ENCODE assay signal across 18 cellular contexts in the genomic region with DNA sequence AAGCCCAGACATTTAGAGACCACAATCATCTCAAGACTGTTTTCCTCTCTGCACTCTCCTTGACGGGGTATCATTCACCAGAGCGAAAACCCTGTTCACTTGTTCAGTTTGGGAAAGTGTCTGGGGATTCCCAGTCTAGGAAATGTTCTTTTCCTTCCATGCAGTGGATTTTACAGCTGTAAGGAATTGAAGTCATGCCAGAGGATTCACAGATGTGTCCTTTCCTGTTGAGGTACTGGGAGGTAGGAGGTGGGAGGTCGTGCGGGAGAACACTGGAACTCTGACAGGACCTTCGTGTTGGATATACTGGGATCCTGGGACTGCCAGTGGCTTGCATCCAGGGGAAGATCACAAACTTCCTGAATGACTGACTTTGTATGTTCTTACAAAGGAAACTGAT.
DNase-seq lines count a peak whose midpoint lies in the region; ATAC-seq, FAIRE-seq and TF ChIP-seq lines count a peak whose summit lies in the region.
"Had no signal": no experiment of that assay in that cellular context is flagged by ENCODE, and none has a peak within 500 bp of the region (broad histone marks: within the 10 kb centered on the region; RNA-seq: fewer than 3 reads in every experiment).

No MANE protein-coding gene starts in this region.

- BruUV-seq in A673 (replicated peaks; lab: Mats Ljungman, UMichigan) = no TSS peak

- H3K4me1 ChIP-seq in A549 (peaks cover 17% of the 10 kb centered on the region), A673 (ENCODE audit: insufficient read depth, low read length, poor library complexity, severe bottlenecking) (peaks cover 20% of the 10 kb centered on the region)
- H3K4me1 ChIP-seq: BE2C had no signal

- no peak overlapping the region for H3K27ac Mint-ChIP-seq in stimulated activated naive CD8-positive, alpha-beta T cell treated with anti-CD3 and anti-CD28 coated beads, Interleukin-15, amount 100 ng/mL, for 72 hours
- H3K27ac Mint-ChIP-seq in stimulated activated naive B cell treated with anti-CD40 and anti-IgM and Interleukin-4, amounts not matched to agents 10 μg/mL and 1 μg/mL and 100 μg/mL, for 72 hours = no peak overlapping the region
- H3K27ac Mint-ChIP-seq: CD14-positive monocyte; CD4-positive, alpha-beta T cell; CD8-positive, alpha-beta memory T cell; GM23338; H9 had no signal

- H3K4me3 ChIP-seq in A549 = no peak overlapping the region
- no peak overlapping the region for H3K4me3 ChIP-seq in A673 (ENCODE audit: low read depth, low read length, poor library complexity, severe bottlenecking)
- H3K4me3 ChIP-seq in fibroblast of mammary gland (ENCODE audit: control insufficient read depth, low read depth, low read length) = no peak overlapping the region
- H3K4me3 ChIP-seq: BLaER1 treated with 17β-estradiol and CSF1 and Interleukin-3, amounts not matched to agents 10 nM and 100 nM; GM12878; GM23338 had no signal

- H3K9me3 ChIP-seq in A549 = peaks cover 4% of the 10 kb centered on the region; the same call in 1 of the 3 replicates
- no peaks in the 10 kb centered on the region for H3K9me3 ChIP-seq in A673 (ENCODE audit: low read depth, low read length, poor library complexity, severe bottlenecking)
- H3K9me3 ChIP-seq: BE2C had no signal

- H3K4me1 Mint-ChIP-seq in stimulated activated naive CD8-positive, alpha-beta T cell treated with anti-CD3 and anti-CD28 coated beads, Interleukin-15, amount 100 ng/mL, for 72 hours = no peaks in the 10 kb centered on the region
- no peaks in the 10 kb centered on the region for H3K4me1 Mint-ChIP-seq in stimulated activated naive B cell treated with anti-CD40 and anti-IgM and Interleukin-4, amounts not matched to agents 10 μg/mL and 1 μg/mL and 100 μg/mL, for 72 hours
- H3K4me1 Mint-ChIP-seq: CD14-positive monocyte; CD8-positive, alpha-beta memory T cell; GM23338; H9 had no signal

- TF ChIP-seq CTCF in A549 (IDR thresholded peaks at IDR 0.05) (no peak), A673 (conservative IDR thresholded peaks at IDR 0.05; ENCODE audit: low read depth, low read length) (no peak), fibroblast of mammary gland (conservative IDR thresholded peaks at IDR 0.05; ENCODE audit: control insufficient read depth, insufficient read depth, low read depth, low read length) (no peak)

- no peaks in the 10 kb centered on the region for H3K36me3 Mint-ChIP-seq in stimulated activated naive B cell treated with anti-CD40 and anti-IgM and Interleukin-4, amounts not matched to agents 10 μg/mL and 1 μg/mL and 100 μg/mL, for 72 hours
- H3K36me3 Mint-ChIP-seq: CD14-positive monocyte; CD8-positive, alpha-beta memory T cell had no signal

- CTCF ChIA-PET in A549 (lab: Yijun Ruan, JAX) = interaction anchor here (0.5 to 1.8 kb wide), 6 partner anchors 16 to 177 kb away, joined by 3 to 6 read pairs (median 3); no protein-coding TSS in a partner anchor
- CTCF ChIA-PET in A673 (lab: Charles Lee) = interaction anchor here (0.6 to 1.3 kb wide), 2 partner anchors 108 to 680 kb away, joined by 3 to 4 read pairs; no protein-coding TSS in a partner anchor

- H3K36me3 ChIP-seq in A673 (ENCODE audit: insufficient read depth, low read length, poor library complexity, severe bottlenecking) = no peaks in the 10 kb centered on the region
- H3K36me3 ChIP-seq: BE2C; BLaER1 treated with 17β-estradiol and CSF1 and Interleukin-3, amounts not matched to agents 10 nM and 100 nM had no signal

- H3K9me3 Mint-ChIP-seq in stimulated activated naive CD8-positive, alpha-beta T cell treated with anti-CD3 and anti-CD28 coated beads, Interleukin-15, amount 100 ng/mL, for 72 hours = no peaks in the 10 kb centered on the region
- peaks cover 0 to 2% of the 10 kb centered on the region in 2 donors for H3K9me3 Mint-ChIP-seq in stimulated activated naive B cell treated with anti-CD40 and anti-IgM and Interleukin-4, amounts not matched to agents 10 μg/mL and 1 μg/mL and 100 μg/mL, for 72 hours

- no peak overlapping the region for H3K4me2 ChIP-seq in A549
- H3K4me2 ChIP-seq: BLaER1 treated with 17β-estradiol and CSF1 and Interleukin-3, amounts not matched to agents 10 nM and 100 nM; GM23338 had no signal

- H3K27me3 Mint-ChIP-seq in stimulated activated naive CD8-positive, alpha-beta T cell treated with anti-CD3 and anti-CD28 coated beads, Interleukin-15, amount 100 ng/mL, for 72 hours = peaks cover 12% of the 10 kb centered on the region
- peaks cover 0 to 4% of the 10 kb centered on the region in 2 donors for H3K27me3 Mint-ChIP-seq in stimulated activated naive B cell treated with anti-CD40 and anti-IgM and Interleukin-4, amounts not matched to agents 10 μg/mL and 1 μg/mL and 100 μg/mL, for 72 hours
- H3K27me3 Mint-ChIP-seq: CD4-positive, alpha-beta T cell had no signal

- intact Hi-C loops in A673 (cut with micrococcal nuclease; ENCODE audit: unreplicated experiment) = loop anchor here (1.0 to 5.0 kb wide), 3 partner anchors 38 to 342 kb away; no protein-coding TSS in a partner anchor

- TF ChIP-seq POLR2A in A549 (IDR thresholded peaks at IDR 0.05; ENCODE audit: low read length) = no peak

- no peak overlapping the region for H3K4me3 Mint-ChIP-seq in stimulated activated naive CD8-positive, alpha-beta T cell treated with anti-CD3 and anti-CD28 coated beads, Interleukin-15, amount 100 ng/mL, for 72 hours
- H3K4me3 Mint-ChIP-seq in stimulated activated naive B cell treated with anti-CD40 and anti-IgM and Interleukin-4, amounts not matched to agents 10 μg/mL and 1 μg/mL and 100 μg/mL, for 72 hours = no peak overlapping the region
- H3K4me3 Mint-ChIP-seq: CD14-positive monocyte; CD4-positive, alpha-beta T cell; CD8-positive, alpha-beta memory T cell; GM23338; H9 had no signal

- TF ChIP-seq EP300 in A549 (IDR thresholded peaks at IDR 0.05) = no peak

- FAIRE-seq in A549 (lab: Jason Lieb, UNC) = no peak

- TF ChIP-seq RAD21 in A549 (conservative IDR thresholded peaks at IDR 0.05 in 1 of 2, IDR thresholded peaks at IDR 0.05 in 1 of 2) = no peak

- POLR2A ChIA-PET in A549 (lab: Yijun Ruan, JAX) = no interaction called here
- POLR2A ChIA-PET in A673 (lab: Charles Lee; ENCODE audit: low non-redundant PET) = no interaction called here

- no peak for ATAC-seq in A549
- ATAC-seq in stimulated activated naive CD8-positive, alpha-beta T cell treated with anti-CD3 and anti-CD28 coated beads, Interleukin-15, amount 100 ng/mL, for 72 hours = no peak
- no peak for ATAC-seq in GM18907 (IDR thresholded peaks at IDR 0.05; ENCODE audit: unreplicated experiment)
- no peak for ATAC-seq in stimulated activated naive B cell treated with anti-CD40 and anti-IgM and Interleukin-4, amounts not matched to agents 10 μg/mL and 1 μg/mL and 100 μg/mL, for 72 hours (replicated peaks)

- peak overlapping the region; percentile 45 to 59; a peak in 5 of 6 replicates for H3K27ac ChIP-seq in A549
- H3K27ac ChIP-seq in A673 (ENCODE audit: low read depth, low read length, poor library complexity, severe bottlenecking) = peak overlapping the region; percentile 34
- H3K27ac ChIP-seq: BLaER1 treated with 17β-estradiol and CSF1 and Interleukin-3, amounts not matched to agents 10 nM and 100 nM had no signal

- DNase-seq in A549 (ENCODE audit: low read depth in 1 of 2, low spot score in 1 of 2) (no peak), A673 (ENCODE audit: low spot score) (no peak), RPMI7951 (ENCODE audit: low read depth) (peak; percentile 57), fibroblast of mammary gland (ENCODE audit: low read depth) (peak; percentile 49), NCI-H2171 (lab: John Stamatoyannopoulos, UW) (no peak)
- DNase-seq in stimulated activated naive CD8-positive, alpha-beta T cell treated with anti-CD3 and anti-CD28 coated beads, Interleukin-15, amount 100 ng/mL, for 72 hours = no peak
- no peak for DNase-seq in stimulated activated naive B cell treated with anti-CD40 and anti-IgM and Interleukin-4, amounts not matched to agents 10 μg/mL and 1 μg/mL and 100 μg/mL, for 72 hours
- DNase-seq: CD4-positive, alpha-beta T cell; CD8-positive, alpha-beta memory T cell; DMS79; GDM1 had no signal

- H3K27me3 ChIP-seq in A673 (replicated peaks; ENCODE audit: insufficient read depth, low read depth, low read length, poor library complexity) = no peaks in the 10 kb centered on the region
- H3K27me3 ChIP-seq: BE2C; BLaER1 treated with 17β-estradiol and CSF1 and Interleukin-3, amounts not matched to agents 10 nM and 100 nM had no signal

- WGBS in A549 (ENCODE audit: missing lambda C conversion rate) = 88% methylated on average over 5 of the region's 5 CpGs

TF ChIP-seq in A549, 52 proteins besides CTCF, POLR2A, EP300 and RAD21 (continues in another document):
- TF ChIP-seq PHF8 (IDR thresholded peaks at IDR 0.05; ENCODE audit: borderline replicate concordance, low read depth) (no peak), HEYL (CRISPR knock-in tag; IDR thresholded peaks at IDR 0.05) (no peak), CHD2 (IDR thresholded peaks at IDR 0.05; ENCODE audit: low read length, partially characterized antibody) (no peak), CBX8 (IDR thresholded peaks at IDR 0.05) (no peak), HOXB13 (CRISPR knock-in tag; IDR thresholded peaks at IDR 0.05; ENCODE audit: low read depth) (no peak), ESRRA (IDR thresholded peaks at IDR 0.05; ENCODE audit: borderline replicate concordance, low read length) (no peak), CHD4 (IDR thresholded peaks at IDR 0.05; ENCODE audit: borderline replicate concordance) (no peak), BHLHE40 (IDR thresholded peaks at IDR 0.05; ENCODE audit: low read depth, low read length) (no peak), MYC (IDR thresholded peaks at IDR 0.05; ENCODE audit: borderline replicate concordance, low read length) (no peak), EHMT2 (IDR thresholded peaks at IDR 0.05; ENCODE audit: low read depth) (no peak), SMC3 (IDR thresholded peaks at IDR 0.05) (no peak), RARB (CRISPR knock-in tag; IDR thresholded peaks at IDR 0.05) (no peak), HOXB5 (CRISPR knock-in tag; IDR thresholded peaks at IDR 0.05) (no peak)
- TF ChIP-seq, protein P1, sequence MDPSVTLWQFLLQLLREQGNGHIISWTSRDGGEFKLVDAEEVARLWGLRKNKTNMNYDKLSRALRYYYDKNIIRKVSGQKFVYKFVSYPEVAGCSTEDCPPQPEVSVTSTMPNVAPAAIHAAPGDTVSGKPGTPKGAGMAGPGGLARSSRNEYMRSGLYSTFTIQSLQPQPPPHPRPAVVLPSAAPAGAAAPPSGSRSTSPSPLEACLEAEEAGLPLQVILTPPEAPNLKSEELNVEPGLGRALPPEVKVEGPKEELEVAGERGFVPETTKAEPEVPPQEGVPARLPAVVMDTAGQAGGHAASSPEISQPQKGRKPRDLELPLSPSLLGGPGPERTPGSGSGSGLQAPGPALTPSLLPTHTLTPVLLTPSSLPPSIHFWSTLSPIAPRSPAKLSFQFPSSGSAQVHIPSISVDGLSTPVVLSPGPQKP (IDR thresholded peaks at IDR 0.05; ENCODE audit: low read depth, low read length) = no peak

Comparison
In these comparisons a context has a peak if more than half of its experiments do, and no peak if none do; other contexts are left out.
1. DNase-seq: peak in RPMI7951 (single experiment) and fibroblast of mammary gland (single experiment); none in A549 (0 of 2), A673 (single experiment), stimulated activated naive CD8-positive, alpha-beta T cell treated with anti-CD3 and anti-CD28 coated beads, Interleukin-15, amount 100 ng/mL, for 72 hours (0 of 2), NCI-H2171 (single experiment) and stimulated activated naive B cell treated with anti-CD40 and anti-IgM and Interleukin-4, amounts not matched to agents 10 μg/mL and 1 μg/mL and 100 μg/mL, for 72 hours (single experiment).